In genomic region chr6:42046491-42047219, GRCh38 we compare ENCODE assay signal across 8 cellular contexts. TPM values are rescaled to one million over a fixed set of nuclear protein-coding genes. Genes with fewer than 3 reads are reported as not detected.
DNase-seq lines count a peak whose midpoint lies in the region; ATAC-seq, FAIRE-seq and TF ChIP-seq lines count a peak whose summit lies in the region.

No MANE protein-coding gene starts in this region.

- H3K79me2 ChIP-seq in astrocyte (ENCODE audit: insufficient read depth, low read length) = peaks cover 6% of the 10 kb centered on the region

- H3K36me3 ChIP-seq in astrocyte (ENCODE audit: insufficient read depth, low read length) (no peaks in the 10 kb centered on the region), lung (ENCODE audit: control insufficient read depth in 2 of 2, insufficient read depth in 2 of 2, low read length in 2 of 2) (no peaks in the 10 kb centered on the region), thyroid gland (no peaks in the 10 kb centered on the region)

- H3K27me3 Mint-ChIP-seq in activated CD8-positive, alpha-beta memory T cell treated with anti-CD3 and anti-CD28 coated beads, Interleukin-2, amount 10 ng/mL, durations not matched to agents 7 days and 5 days = no peaks in the 10 kb centered on the region
- H3K27me3 Mint-ChIP-seq in astrocyte (ENCODE audit: low read depth, unreplicated experiment) = no peaks in the 10 kb centered on the region

- no peak overlapping the region for H2AFZ ChIP-seq in astrocyte (ENCODE audit: low read depth, low read length)

- no peak overlapping the region for H3K4me3 ChIP-seq in astrocyte (ENCODE audit: insufficient read depth, low read depth, low read length)
- no peak overlapping the region for H3K4me3 ChIP-seq in lung
- H3K4me3 ChIP-seq in thyroid gland (replicated peaks in 1 of 3) = peak overlapping the region in 1 of 3 donors; percentile 79

- ATAC-seq in activated CD8-positive, alpha-beta memory T cell treated with anti-CD3 and anti-CD28 coated beads, Interleukin-2, amount 10 ng/mL, durations not matched to agents 7 days and 5 days = no peak
- ATAC-seq in lung (ENCODE audit: insufficient read depth, low FRiP score) (no peak), left colon (no peak)

- peak overlapping the region; percentile 75 for H3K4me2 ChIP-seq in astrocyte (ENCODE audit: low read length)

- FAIRE-seq in astrocyte (lab: Jason Lieb, UNC) = no peak

- H3K4me1 ChIP-seq in astrocyte (ENCODE audit: insufficient read depth, low read length) (peaks cover 21% of the 10 kb centered on the region), lung (ENCODE audit: control insufficient read depth in 2 of 2, insufficient read depth in 2 of 2, low read length in 2 of 2) (peaks cover 3 to 19% of the 10 kb centered on the region in 2 donors), thyroid gland (peaks cover 50 to 68% of the 10 kb centered on the region in 2 donors)

- H4K20me1 ChIP-seq in astrocyte (ENCODE audit: insufficient read depth, low read length) = peaks cover 7% of the 10 kb centered on the region

- H3K9ac ChIP-seq in astrocyte (ENCODE audit: low read length) = no peak overlapping the region

- no peaks in the 10 kb centered on the region for H3K9me3 Mint-ChIP-seq in activated CD8-positive, alpha-beta memory T cell treated with anti-CD3 and anti-CD28 coated beads, Interleukin-2, amount 10 ng/mL, durations not matched to agents 7 days and 5 days (ENCODE audit: low read depth)
- H3K9me3 Mint-ChIP-seq in astrocyte (ENCODE audit: unreplicated experiment) = no peaks in the 10 kb centered on the region

- peak overlapping the region; percentile 83 for H3K27ac Mint-ChIP-seq in activated CD8-positive, alpha-beta memory T cell treated with anti-CD3 and anti-CD28 coated beads, Interleukin-2, amount 10 ng/mL, durations not matched to agents 7 days and 5 days
- H3K27ac Mint-ChIP-seq in astrocyte (ENCODE audit: unreplicated experiment) = peak overlapping the region; percentile 78

- H3K4me3 Mint-ChIP-seq in activated CD8-positive, alpha-beta memory T cell treated with anti-CD3 and anti-CD28 coated beads, Interleukin-2, amount 10 ng/mL, durations not matched to agents 7 days and 5 days = peak overlapping the region; percentile 94
- H3K4me3 Mint-ChIP-seq in astrocyte (ENCODE audit: unreplicated experiment) = peak overlapping the region; percentile 68

- peaks cover 17% of the 10 kb centered on the region for H3K27me3 ChIP-seq in astrocyte (ENCODE audit: insufficient read depth, low read length)
- no peaks in the 10 kb centered on the region for H3K27me3 ChIP-seq in lung (ENCODE audit: control insufficient read depth, insufficient read depth)
- H3K27me3 ChIP-seq in thyroid gland = no peaks in the 10 kb centered on the region

- TF ChIP-seq POLR2A in thyroid gland (IDR thresholded peaks at IDR 0.05) = no peak

- no peak for DNase-seq in activated CD8-positive, alpha-beta memory T cell treated with anti-CD3 and anti-CD28 coated beads, Interleukin-2, amount 10 ng/mL, durations not matched to agents 7 days and 5 days
- DNase-seq in activated CD8-positive, alpha-beta memory T cell treated with anti-CD3 and anti-CD28 coated beads, Interleukin-2, amount 50 U/mL, for 4 hours = no peak
- DNase-seq in astrocyte (ENCODE audit: low read depth) (peak; percentile 44), lung (ENCODE audit: low spot score) (no peak), thyroid gland (no peak), left colon (no peak), HT-29 (ENCODE audit: low spot score) (no peak), germinal center (ENCODE audit: low spot score) (no peak)

- H3K4me1 Mint-ChIP-seq in activated CD8-positive, alpha-beta memory T cell treated with anti-CD3 and anti-CD28 coated beads, Interleukin-2, amount 10 ng/mL, durations not matched to agents 7 days and 5 days = peaks cover 85% of the 10 kb centered on the region
- peaks cover 35% of the 10 kb centered on the region for H3K4me1 Mint-ChIP-seq in astrocyte (ENCODE audit: low read depth, unreplicated experiment)

- H3K27ac ChIP-seq in astrocyte (ENCODE audit: low read depth, low read length) = no peak overlapping the region
- peak overlapping the region; percentile 83 to 95 for H3K27ac ChIP-seq in lung (ENCODE audit: low read depth in 1 of 2, low read length in 1 of 2)
- H3K27ac ChIP-seq in thyroid gland = peak overlapping the region; percentile 80 to 96 (median 90)

- 43 to 53% methylated on average over 12 of the region's 12 CpGs for WGBS in lung, 2 donors
- 68 to 78% methylated on average over 12 of the region's 12 CpGs for WGBS in thyroid gland, 2 donors

- H3K9me3 ChIP-seq in astrocyte (ENCODE audit: insufficient read depth, low read depth, low read length) = no peaks in the 10 kb centered on the region
- no peaks in the 10 kb centered on the region for H3K9me3 ChIP-seq in lung (ENCODE audit: control insufficient read depth in 2 of 2, insufficient read depth in 1 of 2, low read length in 1 of 2)
- H3K9me3 ChIP-seq in thyroid gland = no peaks in the 10 kb centered on the region

- intact Hi-C loops in thyroid gland (cut with DNase I) = no loop called here
- intact Hi-C loops in left colon (cut with DNase I, micrococcal nuclease) = loop anchor here (5.0 to 10.0 kb wide), 3 partner anchors 112 to 264 kb away; partner anchors contain the start of genes PRICKLE4 (in 2 of the 2) and TOMM6 (in 1 of the 2)

- H3K36me3 Mint-ChIP-seq in activated CD8-positive, alpha-beta memory T cell treated with anti-CD3 and anti-CD28 coated beads, Interleukin-2, amount 10 ng/mL, durations not matched to agents 7 days and 5 days = peaks cover 11% of the 10 kb centered on the region
- H3K36me3 Mint-ChIP-seq in astrocyte (ENCODE audit: low read depth, unreplicated experiment) = peaks cover 5% of the 10 kb centered on the region

- CTCF ChIA-PET in activated CD8-positive, alpha-beta memory T cell treated with anti-CD3 and anti-CD28 coated beads, Interleukin-2, amount 10 ng/mL, durations not matched to agents 7 days and 5 days (lab: Charles Lee) = interaction anchor here (0.7 to 17.3 kb wide), 10 partner anchors 30 to 501 kb away, joined by 3 to 420 read pairs (median 6); partner anchors contain the start of genes BYSL, CCND3, FRS3 and MED20

- no peak for TF ChIP-seq CTCF in astrocyte (IDR thresholded peaks at IDR 0.05; ENCODE audit: insufficient read depth, low read depth, low read length)
- no peak for TF ChIP-seq CTCF in lung (IDR thresholded peaks at IDR 0.05; ENCODE audit: control extremely low read depth, extremely low read depth)
- TF ChIP-seq CTCF in thyroid gland (IDR thresholded peaks at IDR 0.05) = no peak

RNA-seq across cellular contexts. Expression of gene TAF8, which starts 3.7 kb away (rescaled TPM):
- total RNA-seq in activated CD8-positive, alpha-beta memory T cell treated with anti-CD3 and anti-CD28 coated beads, Interleukin-2, amount 10 ng/mL, durations not matched to agents 7 days and 5 days = 10 to 100 TPM; 50.9 to 53.2 TPM
- total RNA-seq in astrocyte = 13.6 and 14.8 TPM in 2 replicates
- 10 to 100 TPM; 19.8 to 26.7 TPM for total RNA-seq in lung
- 10 to 100 TPM; 14.0 to 14.2 TPM for polyA plus RNA-seq in lung
- total RNA-seq in thyroid gland = 100 to 1,000 TPM in 1 of 4 donors, 10 to 100 TPM in 3; 52.0 to 131 (median 72.2) TPM
- total RNA-seq in left colon = 10 to 100 TPM; 19.0 to 19.7 TPM
- total RNA-seq in HT-29 (2014; rRNA removed; shearing (Covaris generic)) = 18.6 and 22.8 TPM in 2 replicates
